Comparison of ENCODE assay signal across 17 cellular contexts in genomic region chr2:132517386-132517785, GRCh38.
A peak's percentile ranks its signal among the peaks of the same experiment; 100 is the strongest.
DNase-seq lines count a peak whose midpoint lies in the region; ATAC-seq, FAIRE-seq and TF ChIP-seq lines count a peak whose summit lies in the region.
"Had no signal": no experiment of that assay in that cellular context is flagged by ENCODE, and none has a peak within 500 bp of the region (broad histone marks: within the 10 kb centered on the region; RNA-seq: fewer than 3 reads in every experiment).

No MANE protein-coding gene starts in this region.

- H3K36me3 ChIP-seq in PC-9 (ENCODE audit: low read depth), result no peaks in the 10 kb centered on the region; the same call in 1 of the 2 replicates
- H3K36me3 ChIP-seq in H1 (ENCODE audit: control insufficient read depth in 2 of 4, insufficient read depth in 4 of 4, low read length in 3 of 4), result no peaks in the 10 kb centered on the region
- H3K36me3 ChIP-seq: BE2C, HAP-1 had no signal

- H3K79me2 ChIP-seq in PC-9 (ENCODE audit: low read depth) (peaks cover 34% of the 10 kb centered on the region), H1 (ENCODE audit: control insufficient read depth in 1 of 2, insufficient read depth in 2 of 2, low read length in 2 of 2) (no peaks in the 10 kb centered on the region)

- H3K4me1 Mint-ChIP-seq in activated naive CD4-positive, alpha-beta T cell treated with anti-CD3 and anti-CD28 coated beads for 36 hours (ENCODE audit: low read depth), result no peaks in the 10 kb centered on the region
- no peaks in the 10 kb centered on the region for H3K4me1 Mint-ChIP-seq in activated CD4-positive, alpha-beta memory T cell treated with anti-CD3 and anti-CD28 coated beads, Interleukin-2, amount 10 ng/mL, durations not matched to agents 7 days and 5 days
- H3K4me1 Mint-ChIP-seq: CD4-positive, alpha-beta memory T cell had no signal

- no peaks in the 10 kb centered on the region for H3K9me3 Mint-ChIP-seq in activated naive CD4-positive, alpha-beta T cell treated with anti-CD3 and anti-CD28 coated beads for 36 hours
- H3K9me3 Mint-ChIP-seq in activated CD4-positive, alpha-beta memory T cell treated with anti-CD3 and anti-CD28 coated beads, Interleukin-2, amount 10 ng/mL, durations not matched to agents 7 days and 5 days, result peaks cover 3% of the 10 kb centered on the region
- H3K9me3 Mint-ChIP-seq: GM23338 had no signal

- H3K18ac ChIP-seq in H1 (ENCODE audit: extremely low read depth, low read length), result no peak overlapping the region

- H3K14ac ChIP-seq in H1 (ENCODE audit: insufficient read length), result no peak overlapping the region

- TF ChIP-seq EP300 in H1 (IDR thresholded peaks at IDR 0.05; ENCODE audit: borderline replicate concordance in 1 of 2, low read depth in 2 of 2, low read length in 2 of 2), result no peak

- no peak overlapping the region for H3K9ac ChIP-seq in H1 (replicated peaks in 1 of 4; ENCODE audit: extremely low read depth in 1 of 4, low read depth in 3 of 4, low read length in 3 of 4)

- H3K56ac ChIP-seq in H1 (replicated peaks; ENCODE audit: insufficient read length, low read depth, low read length), result no peak overlapping the region

- H3K23me2 ChIP-seq in H1 (ENCODE audit: low read depth, low read length), result no peaks in the 10 kb centered on the region; the same call in 1 of the 2 replicates

- H2BK120ac ChIP-seq in H1 (replicated peaks; ENCODE audit: low read depth, low read length), result no peak overlapping the region

- DNase-seq in ELR (ENCODE audit: low read depth) (peak; percentile 54), PC-9 (no peak), H1 (ENCODE audit: low read depth in 1 of 2, low spot score in 2 of 2) (no peak), GM03348 (ENCODE audit: low spot score) (no peak)
- DNase-seq in activated naive CD4-positive, alpha-beta T cell treated with anti-CD3 and anti-CD28 coated beads for 36 hours, result no peak
- DNase-seq in activated CD4-positive, alpha-beta memory T cell treated with anti-CD3 and anti-CD28 coated beads, Interleukin-2, amount 10 ng/mL, durations not matched to agents 7 days and 5 days, result no peak
- DNase-seq: BE2C; CD4-positive, alpha-beta memory T cell; DND-41; Kasumi-1; KBM-7 had no signal

- CTCF ChIA-PET in PC-9 (lab: Charles Lee), result interaction anchor here (0.6 kb wide), 1 partner anchor 134 kb away, joined by 3 read pairs; no protein-coding TSS in a partner anchor
- CTCF ChIA-PET in H1 (lab: Charles Lee; ENCODE audit: partially characterized antibody), result interaction anchor here (1.2 to 1.4 kb wide), 2 partner anchors 30 to 68 kb away, joined by 3 read pairs; no protein-coding TSS in a partner anchor
- CTCF ChIA-PET in activated naive CD4-positive, alpha-beta T cell treated with anti-CD3 and anti-CD28 coated beads for 36 hours (lab: Charles Lee), result no interaction called here
- CTCF ChIA-PET in activated CD4-positive, alpha-beta memory T cell treated with anti-CD3 and anti-CD28 coated beads, Interleukin-2, amount 10 ng/mL, durations not matched to agents 7 days and 5 days (lab: Charles Lee), result interaction anchor here (2.0 kb wide), 1 partner anchor 30 kb away, joined by 6 read pairs; no protein-coding TSS in a partner anchor

- H3K4me2 ChIP-seq in PC-9 (no peak overlapping the region), H1 (ENCODE audit: insufficient read depth in 1 of 2, low read depth in 2 of 2, low read length in 2 of 2) (no peak overlapping the region)
- H3K4me2 ChIP-seq: GM23338 had no signal

- no peak for TF ChIP-seq RAD21 in H1 (IDR thresholded peaks at IDR 0.05 in 1 of 2, conservative IDR thresholded peaks at IDR 0.05 in 1 of 2; ENCODE audit: low read depth in 2 of 2, low read length in 2 of 2)

- H2AFZ ChIP-seq in PC-9, result no peak overlapping the region
- 0 out of 2 replicates have a peak overlapping the region, but pooled peaks have one; percentile 4 for H2AFZ ChIP-seq in H1 (ENCODE audit: low read length)
- H2AFZ ChIP-seq: GM23338 had no signal

- H2BK20ac ChIP-seq in H1 (ENCODE audit: low read length), result no peak overlapping the region

- H3K9me2 ChIP-seq in PC-9 (ENCODE audit: insufficient read depth), result no peaks in the 10 kb centered on the region

- H3K27me3 ChIP-seq in PC-9 (ENCODE audit: insufficient read depth, low read depth), result no peaks in the 10 kb centered on the region
- H3K27me3 ChIP-seq in H1 (replicated peaks in 1 of 4; ENCODE audit: control insufficient read depth in 3 of 4, extremely low read depth in 1 of 4, insufficient read depth in 3 of 4, low read length in 3 of 4), result no peaks in the 10 kb centered on the region
- H3K27me3 ChIP-seq: BE2C had no signal

- no peak overlapping the region for H3K27ac Mint-ChIP-seq in activated naive CD4-positive, alpha-beta T cell treated with anti-CD3 and anti-CD28 coated beads for 36 hours
- no peak overlapping the region for H3K27ac Mint-ChIP-seq in activated CD4-positive, alpha-beta memory T cell treated with anti-CD3 and anti-CD28 coated beads, Interleukin-2, amount 10 ng/mL, durations not matched to agents 7 days and 5 days
- H3K27ac Mint-ChIP-seq: CD4-positive, alpha-beta memory T cell; GM23338 had no signal

- 79% methylated on average over 1 of the region's 1 CpG; no CpG with 5 or more reads in 1 of the 2 experiments for WGBS in H1 (ENCODE audit: extremely low coverage in 1 of 2, insufficient coverage in 1 of 2, insufficient read length in 1 of 2, insufficient replicate concordance in 2 of 2, low coverage in 1 of 2, low lambda C conversion rate in 2 of 2, missing lambda C conversion rate in 1 of 2), 2 experiments

- no peak overlapping the region for H2BK12ac ChIP-seq in H1 (ENCODE audit: low read depth, low read length)

- POLR2A ChIA-PET in PC-9 (lab: Charles Lee; ENCODE audit: unreplicated experiment) (no interaction called here), H1 (lab: Charles Lee; ENCODE audit: partially characterized antibody) (no interaction called here)
- POLR2A ChIA-PET in activated CD4-positive, alpha-beta memory T cell treated with anti-CD3 and anti-CD28 coated beads, Interleukin-2, amount 10 ng/mL, durations not matched to agents 7 days and 5 days (lab: Charles Lee), result no interaction called here

- H4K91ac ChIP-seq in H1 (replicated peaks; ENCODE audit: insufficient read length, low read length), result no peak overlapping the region

- H4K5ac ChIP-seq in H1 (ENCODE audit: insufficient read length, low read depth, low read length), result no peak overlapping the region

- H4K20me1 ChIP-seq in PC-9 (ENCODE audit: insufficient read depth) (no peaks in the 10 kb centered on the region), H1 (replicated peaks in 1 of 2; ENCODE audit: control insufficient read depth in 1 of 2, insufficient read depth in 2 of 2, low read length in 2 of 2) (no peaks in the 10 kb centered on the region)

- H3K4ac ChIP-seq in H1 (replicated peaks; ENCODE audit: insufficient read length, low read depth, low read length), result no peak overlapping the region

- no peaks in the 10 kb centered on the region for H3K79me1 ChIP-seq in H1 (ENCODE audit: low read depth, low read length)

- TF ChIP-seq CTCF in PC-9 (conservative IDR thresholded peaks at IDR 0.05) (no peak), H1 (IDR thresholded peaks at IDR 0.05; ENCODE audit: control extremely low read depth in 1 of 3, insufficient read depth in 1 of 3, low read depth in 1 of 3, low read length in 3 of 3) (no peak)

- H2BK15ac ChIP-seq in H1 (ENCODE audit: low read length), result no peak overlapping the region

- H3K23ac ChIP-seq in H1 (ENCODE audit: insufficient read length), result no peak overlapping the region

- no peak for ATAC-seq in HG03378 (IDR thresholded peaks at IDR 0.05; ENCODE audit: unreplicated experiment)
- ATAC-seq: GM23338 had no signal

- H3K9me3 ChIP-seq in PC-9 (ENCODE audit: insufficient read depth, low read depth) (no peaks in the 10 kb centered on the region), H1 (ENCODE audit: insufficient read depth in 2 of 2, low read depth in 1 of 2, low read length in 1 of 2) (no peaks in the 10 kb centered on the region)
- H3K9me3 ChIP-seq: BE2C, HAP-1 had no signal

- no peaks in the 10 kb centered on the region for H3K36me3 Mint-ChIP-seq in activated naive CD4-positive, alpha-beta T cell treated with anti-CD3 and anti-CD28 coated beads for 36 hours (ENCODE audit: low read depth)
- H3K36me3 Mint-ChIP-seq in activated CD4-positive, alpha-beta memory T cell treated with anti-CD3 and anti-CD28 coated beads, Interleukin-2, amount 10 ng/mL, durations not matched to agents 7 days and 5 days (ENCODE audit: low read depth), result no peaks in the 10 kb centered on the region
- H3K36me3 Mint-ChIP-seq: CD4-positive, alpha-beta memory T cell had no signal

- H2AK5ac ChIP-seq in H1 (ENCODE audit: low read depth, low read length), result no peak overlapping the region

- H3K27ac ChIP-seq in PC-9 (peak overlapping the region; percentile 32; the same call in 1 of the 2 replicates), H1 (ENCODE audit: low read depth, low read length) (no peak overlapping the region)
- H3K27ac ChIP-seq: C4-2B, HL-60 had no signal

- no peak for FAIRE-seq in H1 (lab: Jason Lieb, UNC)
- FAIRE-seq: GM12891 had no signal

- H4K8ac ChIP-seq in H1 (ENCODE audit: extremely low read depth, insufficient read depth, low read length), result no peak overlapping the region

- no TSS peak for BruUV-seq in PC-9 (replicated peaks; lab: Mats Ljungman, UMichigan)

- H3K4me3 Mint-ChIP-seq in activated naive CD4-positive, alpha-beta T cell treated with anti-CD3 and anti-CD28 coated beads for 36 hours, result no peak overlapping the region
- no peak overlapping the region for H3K4me3 Mint-ChIP-seq in activated CD4-positive, alpha-beta memory T cell treated with anti-CD3 and anti-CD28 coated beads, Interleukin-2, amount 10 ng/mL, durations not matched to agents 7 days and 5 days
- H3K4me3 Mint-ChIP-seq: CD4-positive, alpha-beta memory T cell; GM23338 had no signal

- intact Hi-C loops in PC-9 (cut with micrococcal nuclease; ENCODE audit: unreplicated experiment), result no loop called here
- intact Hi-C loops in activated naive CD4-positive, alpha-beta T cell treated with anti-CD3 and anti-CD28 coated beads for 36 hours (cut with micrococcal nuclease), result no loop called here

- H3K27me3 Mint-ChIP-seq in activated naive CD4-positive, alpha-beta T cell treated with anti-CD3 and anti-CD28 coated beads for 36 hours (ENCODE audit: low read depth), result peaks cover 6% of the 10 kb centered on the region
- no peaks in the 10 kb centered on the region for H3K27me3 Mint-ChIP-seq in activated CD4-positive, alpha-beta memory T cell treated with anti-CD3 and anti-CD28 coated beads, Interleukin-2, amount 10 ng/mL, durations not matched to agents 7 days and 5 days

- peaks cover 21% of the 10 kb centered on the region for H3K4me1 ChIP-seq in PC-9 (replicated peaks; ENCODE audit: insufficient read depth)
- no peaks in the 10 kb centered on the region for H3K4me1 ChIP-seq in H1 (replicated peaks in 1 of 4; ENCODE audit: control insufficient read depth in 3 of 4, insufficient read depth in 4 of 4, low read length in 3 of 4)
- H3K4me1 ChIP-seq: BE2C, HAP-1 had no signal

- 0 out of 2 replicates have a peak, but pooled peaks cover 5% of the 10 kb centered on the region for H3F3A ChIP-seq in PC-9 (ENCODE audit: insufficient read depth, low read depth)

- H2BK5ac ChIP-seq in H1 (ENCODE audit: low read depth, low read length), result no peak overlapping the region

- H3K4me3 ChIP-seq in PC-9, result no peak overlapping the region
- no peak overlapping the region for H3K4me3 ChIP-seq in H1 (ENCODE audit: extremely low read depth in 1 of 4, insufficient read depth in 2 of 4, low read depth in 3 of 4, low read length in 4 of 4)
- H3K4me3 ChIP-seq: GM23338, HAP-1 had no signal

- TF ChIP-seq POLR2A in H1 (IDR thresholded peaks at IDR 0.05; ENCODE audit: control extremely low read depth in 1 of 2, low read depth in 2 of 2, low read length in 2 of 2), result no peak
